In genomic region chr10:28520828-28521227, GRCh38 we compare ENCODE assay signal across 7 cellular contexts. TPM values are rescaled to one million over a fixed set of nuclear protein-coding genes. Genes with fewer than 3 reads are reported as not detected.
DNase-seq lines count a peak whose midpoint lies in the region; FAIRE-seq and TF ChIP-seq lines count a peak whose summit lies in the region.
"Not testable (repeated sequence)": the region's sequence is repeated elsewhere in the genome, so short reads cannot be mapped to it uniquely, and the experiment has no call there.

No MANE protein-coding gene starts in this region.

- H3K4me3 ChIP-seq in MG63; bronchial epithelial cell (ENCODE audit: low read depth, low read length); fibroblast of lung (replicated peaks in 1 of 4; ENCODE audit: control extremely low read depth in 1 of 4, insufficient read depth in 1 of 4, low read depth in 3 of 4, low read length in 4 of 4): not testable (repeated sequence)

- H3K36me3 ChIP-seq in MG63: peaks cover 20% of the 10 kb centered on the region
- not testable (repeated sequence) for H3K36me3 ChIP-seq in bronchial epithelial cell (ENCODE audit: control insufficient read depth, insufficient read depth, low read length); fibroblast of lung (ENCODE audit: control insufficient read depth, insufficient read depth, low read length)

- H3K27ac ChIP-seq in fibroblast of lung (ENCODE audit: insufficient read depth, low read length): not testable (repeated sequence)

- H4K20me1 ChIP-seq in fibroblast of lung (ENCODE audit: control insufficient read depth, extremely low read depth, insufficient read depth, low read length): not testable (repeated sequence)

- DNase-seq in AG09319 (ENCODE audit: extremely low read depth, low read depth) (peak; percentile 12), MG63 (peak; percentile 32), SW 1271 (lab: John Stamatoyannopoulos, UW) (peak; percentile 21 to 30), bronchial epithelial cell (ENCODE audit: low read depth) (peak; percentile 76), fibroblast of lung (ENCODE audit: low read depth in 2 of 2) (peak; percentile 77 to 87), iris pigment epithelial cell (ENCODE audit: low read depth) (peak; percentile 80)
- DNase-seq in H54 (ENCODE audit: insufficient read length, low spot score): not testable (repeated sequence)

- not testable (repeated sequence) for H3K9ac ChIP-seq in fibroblast of lung (ENCODE audit: insufficient read depth, low read length)

- not testable (repeated sequence) for H3K4me1 ChIP-seq in fibroblast of lung (ENCODE audit: control insufficient read depth, extremely low read depth, insufficient read depth, low read length)

- not testable (repeated sequence) for H2AFZ ChIP-seq in fibroblast of lung (ENCODE audit: low read length)

- peaks cover 25% of the 10 kb centered on the region for H3K9me3 ChIP-seq in MG63
- H3K9me3 ChIP-seq in fibroblast of lung (ENCODE audit: control insufficient read depth, insufficient read depth, low read depth, low read length): not testable (repeated sequence)

- peak; percentile 65 for FAIRE-seq in H54 (lab: Jason Lieb, UNC)
- not testable (repeated sequence) for FAIRE-seq in bronchial epithelial cell (lab: Jason Lieb, UNC)

- not testable (repeated sequence) for H3K27me3 ChIP-seq in MG63; bronchial epithelial cell (ENCODE audit: control insufficient read depth, insufficient read depth, low read length); fibroblast of lung (ENCODE audit: control insufficient read depth, insufficient read depth, low read length)

- not testable (repeated sequence) for H3K4me2 ChIP-seq in fibroblast of lung (ENCODE audit: extremely low read depth, insufficient read depth, low read length)

- not testable (repeated sequence) for TF ChIP-seq POLR2A in H54 (IDR thresholded peaks at IDR 0.05; ENCODE audit: low read depth, low read length)

- H3K79me2 ChIP-seq in fibroblast of lung (ENCODE audit: control insufficient read depth, insufficient read depth, low read length): not testable (repeated sequence)

- TF ChIP-seq CTCF in AG09319 (IDR thresholded peaks at IDR 0.05; ENCODE audit: low read depth, low read length); bronchial epithelial cell (IDR thresholded peaks at IDR 0.05; ENCODE audit: insufficient read depth, low read length, severe bottlenecking); fibroblast of lung (conservative IDR thresholded peaks at IDR 0.05 in 1 of 2, IDR thresholded peaks at IDR 0.05 in 1 of 2; ENCODE audit: low read depth in 1 of 2, low read length in 2 of 2): not testable (repeated sequence)

RNA-seq across cellular contexts. Expression of gene WAC, which starts 12.1 kb away (rescaled TPM):
- 32.6 and 37.0 TPM in 2 replicates for total RNA-seq in MG63 (2014; rRNA removed; shearing (Covaris generic); ENCODE audit: low replicate concordance)
- total RNA-seq in bronchial epithelial cell: 36.6 and 56.5 TPM in 2 replicates
- total RNA-seq in fibroblast of lung: 52.4 and 65.7 TPM in 2 replicates
- 76.1 and 94.2 TPM in 2 replicates for polyA plus RNA-seq in fibroblast of lung
- polyA plus RNA-seq in fibroblast of lung (2012): 41.9 and 53.1 TPM in 2 replicates
- 20.3 and 38.6 TPM in 2 replicates for polyA minus RNA-seq in fibroblast of lung (ENCODE audit: low replicate concordance)
